1 cellular context compared by ENCODE assay signal in the genomic region with DNA sequence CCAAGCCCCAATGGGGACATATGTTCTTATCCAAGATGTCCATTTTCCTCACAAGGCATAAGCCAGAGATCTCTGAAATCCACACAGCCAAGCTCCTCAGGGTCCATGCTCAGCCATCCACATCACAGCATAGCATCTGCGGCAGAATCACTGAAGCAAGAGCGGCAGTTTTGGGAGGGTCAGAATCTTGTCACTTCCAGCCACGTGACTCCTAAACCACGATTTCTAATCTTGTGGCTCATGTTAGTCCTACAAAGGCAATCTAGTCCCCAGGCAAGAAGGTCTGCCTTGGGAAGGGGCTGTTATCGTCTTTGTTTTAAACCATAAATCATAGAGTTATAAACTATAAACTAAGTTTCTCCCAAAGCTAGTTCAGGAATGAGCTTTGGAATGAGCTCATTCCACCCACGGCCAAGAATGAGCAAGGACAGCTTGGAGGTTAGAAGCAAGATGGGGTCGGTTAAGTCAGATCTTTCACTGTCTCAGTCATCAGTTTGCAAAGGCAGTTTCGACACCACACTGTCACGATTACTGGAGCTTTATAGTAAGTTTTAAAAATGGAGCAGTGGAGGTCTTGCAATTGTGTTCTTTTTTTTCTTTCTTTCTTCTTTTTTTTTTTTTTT.
TF ChIP-seq lines count a peak whose summit lies in the region.

No MANE protein-coding gene starts in this region.

TF ChIP-seq in GM23338, 12 proteins besides CTCF, POLR2A, EP300 and RAD21 (continued from another document):
- TF ChIP-seq, protein P1, sequence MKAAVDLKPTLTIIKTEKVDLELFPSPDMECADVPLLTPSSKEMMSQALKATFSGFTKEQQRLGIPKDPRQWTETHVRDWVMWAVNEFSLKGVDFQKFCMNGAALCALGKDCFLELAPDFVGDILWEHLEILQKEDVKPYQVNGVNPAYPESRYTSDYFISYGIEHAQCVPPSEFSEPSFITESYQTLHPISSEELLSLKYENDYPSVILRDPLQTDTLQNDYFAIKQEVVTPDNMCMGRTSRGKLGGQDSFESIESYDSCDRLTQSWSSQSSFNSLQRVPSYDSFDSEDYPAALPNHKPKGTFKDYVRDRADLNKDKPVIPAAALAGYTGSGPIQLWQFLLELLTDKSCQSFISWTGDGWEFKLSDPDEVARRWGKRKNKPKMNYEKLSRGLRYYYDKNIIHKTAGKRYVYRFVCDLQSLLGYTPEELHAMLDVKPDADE (IDR thresholded peaks at IDR 0.05) = no peak
- no peak for TF ChIP-seq STAT1 (IDR thresholded peaks at IDR 0.05; ENCODE audit: unreplicated experiment)
- TF ChIP-seq, protein P2, sequence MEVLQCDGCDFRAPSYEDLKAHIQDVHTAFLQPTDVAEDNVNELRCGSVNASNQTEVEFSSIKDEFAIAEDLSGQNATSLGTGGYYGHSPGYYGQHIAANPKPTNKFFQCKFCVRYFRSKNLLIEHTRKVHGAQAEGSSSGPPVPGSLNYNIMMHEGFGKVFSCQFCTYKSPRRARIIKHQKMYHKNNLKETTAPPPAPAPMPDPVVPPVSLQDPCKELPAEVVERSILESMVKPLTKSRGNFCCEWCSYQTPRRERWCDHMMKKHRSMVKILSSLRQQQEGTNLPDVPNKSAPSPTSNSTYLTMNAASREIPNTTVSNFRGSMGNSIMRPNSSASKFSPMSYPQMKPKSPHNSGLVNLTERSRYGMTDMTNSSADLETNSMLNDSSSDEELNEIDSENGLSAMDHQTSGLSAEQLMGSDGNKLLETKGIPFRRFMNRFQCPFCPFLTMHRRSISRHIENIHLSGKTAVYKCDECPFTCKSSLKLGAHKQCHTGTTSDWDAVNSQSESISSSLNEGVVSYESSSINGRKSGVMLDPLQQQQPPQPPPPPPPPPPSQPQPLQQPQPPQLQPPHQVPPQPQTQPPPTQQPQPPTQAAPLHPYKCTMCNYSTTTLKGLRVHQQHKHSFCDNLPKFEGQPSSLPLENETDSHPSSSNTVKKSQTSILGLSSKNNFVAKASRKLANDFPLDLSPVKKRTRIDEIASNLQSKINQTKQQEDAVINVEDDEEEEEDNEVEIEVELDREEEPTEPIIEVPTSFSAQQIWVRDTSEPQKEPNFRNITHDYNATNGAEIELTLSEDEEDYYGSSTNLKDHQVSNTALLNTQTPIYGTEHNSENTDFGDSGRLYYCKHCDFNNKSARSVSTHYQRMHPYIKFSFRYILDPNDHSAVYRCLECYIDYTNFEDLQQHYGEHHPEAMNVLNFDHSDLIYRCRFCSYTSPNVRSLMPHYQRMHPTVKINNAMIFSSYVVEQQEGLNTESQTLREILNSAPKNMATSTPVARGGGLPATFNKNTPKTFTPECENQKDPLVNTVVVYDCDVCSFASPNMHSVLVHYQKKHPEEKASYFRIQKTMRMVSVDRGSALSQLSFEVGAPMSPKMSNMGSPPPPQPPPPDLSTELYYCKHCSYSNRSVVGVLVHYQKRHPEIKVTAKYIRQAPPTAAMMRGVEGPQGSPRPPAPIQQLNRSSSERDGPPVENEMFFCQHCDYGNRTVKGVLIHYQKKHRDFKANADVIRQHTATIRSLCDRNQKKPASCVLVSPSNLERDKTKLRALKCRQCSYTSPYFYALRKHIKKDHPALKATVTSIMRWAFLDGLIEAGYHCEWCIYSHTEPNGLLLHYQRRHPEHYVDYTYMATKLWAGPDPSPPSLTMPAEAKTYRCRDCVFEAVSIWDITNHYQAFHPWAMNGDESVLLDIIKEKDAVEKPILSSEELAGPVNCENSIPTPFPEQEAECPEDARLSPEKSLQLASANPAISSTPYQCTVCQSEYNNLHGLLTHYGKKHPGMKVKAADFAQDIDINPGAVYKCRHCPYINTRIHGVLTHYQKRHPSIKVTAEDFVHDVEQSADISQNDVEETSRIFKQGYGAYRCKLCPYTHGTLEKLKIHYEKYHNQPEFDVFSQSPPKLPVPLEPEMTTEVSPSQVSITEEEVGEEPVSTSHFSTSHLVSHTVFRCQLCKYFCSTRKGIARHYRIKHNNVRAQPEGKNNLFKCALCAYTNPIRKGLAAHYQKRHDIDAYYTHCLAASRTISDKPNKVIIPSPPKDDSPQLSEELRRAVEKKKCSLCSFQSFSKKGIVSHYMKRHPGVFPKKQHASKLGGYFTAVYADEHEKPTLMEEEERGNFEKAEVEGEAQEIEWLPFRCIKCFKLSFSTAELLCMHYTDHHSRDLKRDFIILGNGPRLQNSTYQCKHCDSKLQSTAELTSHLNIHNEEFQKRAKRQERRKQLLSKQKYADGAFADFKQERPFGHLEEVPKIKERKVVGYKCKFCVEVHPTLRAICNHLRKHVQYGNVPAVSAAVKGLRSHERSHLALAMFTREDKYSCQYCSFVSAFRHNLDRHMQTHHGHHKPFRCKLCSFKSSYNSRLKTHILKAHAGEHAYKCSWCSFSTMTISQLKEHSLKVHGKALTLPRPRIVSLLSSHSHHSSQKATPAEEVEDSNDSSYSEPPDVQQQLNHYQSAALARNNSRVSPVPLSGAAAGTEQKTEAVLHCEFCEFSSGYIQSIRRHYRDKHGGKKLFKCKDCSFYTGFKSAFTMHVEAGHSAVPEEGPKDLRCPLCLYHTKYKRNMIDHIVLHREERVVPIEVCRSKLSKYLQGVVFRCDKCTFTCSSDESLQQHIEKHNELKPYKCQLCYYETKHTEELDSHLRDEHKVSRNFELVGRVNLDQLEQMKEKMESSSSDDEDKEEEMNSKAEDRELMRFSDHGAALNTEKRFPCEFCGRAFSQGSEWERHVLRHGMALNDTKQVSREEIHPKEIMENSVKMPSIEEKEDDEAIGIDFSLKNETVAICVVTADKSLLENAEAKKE (CRISPR knock-in tag; IDR thresholded peaks at IDR 0.05) = no peak
TF ChIP-seq in GM23338: peak in this region for 0.
